In the genomic region with DNA sequence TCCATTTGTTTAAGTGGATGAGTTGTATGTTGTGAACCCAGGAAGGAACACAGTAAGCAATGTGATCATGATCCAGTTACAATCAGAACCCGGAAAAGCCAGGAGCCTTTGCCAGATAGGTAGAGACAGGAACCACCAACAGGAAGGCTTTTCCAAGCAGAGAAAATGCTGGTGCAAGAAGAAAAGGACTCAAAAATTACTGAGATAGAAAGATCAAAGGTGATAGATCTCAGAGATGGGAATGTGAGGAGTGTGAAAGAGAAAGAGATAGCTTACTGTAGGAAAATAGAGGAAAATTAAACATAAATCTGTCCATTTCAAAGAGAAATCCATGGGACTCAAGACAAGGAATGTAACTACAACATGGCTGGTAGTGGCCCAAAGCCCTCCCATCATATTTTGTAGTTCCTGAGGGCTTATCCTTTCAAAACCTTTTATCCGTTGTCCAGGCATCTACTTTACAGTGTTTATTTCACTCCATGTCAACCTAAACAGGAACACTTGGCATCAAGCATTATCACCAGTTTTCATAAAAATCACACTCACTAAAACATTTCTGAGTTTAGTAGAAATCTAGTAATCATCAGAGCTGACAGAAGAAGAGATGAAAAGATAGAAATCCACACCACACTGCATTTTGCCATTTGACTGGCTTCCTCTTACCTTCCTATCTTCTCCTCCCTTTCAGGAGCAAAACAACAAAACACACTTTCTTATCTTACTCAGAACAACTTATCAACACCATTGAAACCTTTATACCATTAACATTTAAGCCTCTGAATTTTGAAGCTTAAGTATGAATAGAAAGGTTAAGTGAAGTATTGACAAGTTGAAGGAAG, we compare ENCODE assay signal across 20 cellular contexts.
"Had no signal": no experiment of that assay in that cellular context is flagged by ENCODE, and none has a peak within 500 bp of the region (broad histone marks: within the 10 kb centered on the region; RNA-seq: fewer than 3 reads in every experiment).

No MANE protein-coding gene starts in this region.

- H3K4me2 ChIP-seq: smooth muscle cell had no signal

- DNase-seq: activated CD4-positive, alpha-beta T cell treated with anti-CD3 and anti-CD28 coated beads for 1 hour; activated CD8-positive, alpha-beta memory T cell treated with anti-CD3 and anti-CD28 coated beads for 24 hours; activated CD8-positive, alpha-beta memory T cell treated with anti-CD3 and anti-CD28 coated beads, Interleukin-2, amount 50 U/mL, for 48 hours; activated effector memory CD4-positive, alpha-beta T cell treated with anti-CD3 and anti-CD28 coated beads, Interleukin-2, amount 50 U/mL, for 16 hours; activated T-cell treated with anti-CD3 and anti-CD28 coated beads, Interleukin-2, amount 50 U/mL, for 72 hours; cerebellar nuclear complex; cortex of kidney; esophagus squamous epithelium; immature natural killer cell; left ventricle myocardium superior; mucosa of descending colon; naive B cell; stimulated activated CD4-positive, alpha-beta T cell treated with anti-CD3 and anti-CD28 coated beads, Interleukin-4, amount 100 ng/mL, for 24 hours; stomach; testis; upper lobe of left lung; WERI-Rb-1 had no signal

- ATAC-seq: activated T-cell treated with anti-CD3 and anti-CD28 coated beads, Interleukin-2, amount 50 U/mL, for 72 hours; left ventricle myocardium superior; mucosa of descending colon; sciatic nerve; stimulated activated effector memory CD8-positive, alpha-beta T cell treated with anti-CD3 and anti-CD28 coated beads, Interleukin-12 subunit alpha, Interleukin-12 subunit beta, amount 100 ng/mL, for 72 hours had no signal

- H3K36me3 ChIP-seq: esophagus squamous epithelium, stomach, upper lobe of left lung, WERI-Rb-1 had no signal

- H3K4me3 ChIP-seq: esophagus squamous epithelium, mucosa of descending colon, smooth muscle cell, stomach, testis, upper lobe of left lung had no signal

- H3K27me3 ChIP-seq: esophagus squamous epithelium, stomach, testis, upper lobe of left lung had no signal

- H3K4me1 ChIP-seq: stomach, testis, upper lobe of left lung had no signal

- H3K27ac ChIP-seq: esophagus squamous epithelium, stomach, testis, upper lobe of left lung, WERI-Rb-1 had no signal

- H3K9me3 ChIP-seq: esophagus squamous epithelium, mucosa of descending colon, stomach, testis, upper lobe of left lung had no signal
